In the genomic region with DNA sequence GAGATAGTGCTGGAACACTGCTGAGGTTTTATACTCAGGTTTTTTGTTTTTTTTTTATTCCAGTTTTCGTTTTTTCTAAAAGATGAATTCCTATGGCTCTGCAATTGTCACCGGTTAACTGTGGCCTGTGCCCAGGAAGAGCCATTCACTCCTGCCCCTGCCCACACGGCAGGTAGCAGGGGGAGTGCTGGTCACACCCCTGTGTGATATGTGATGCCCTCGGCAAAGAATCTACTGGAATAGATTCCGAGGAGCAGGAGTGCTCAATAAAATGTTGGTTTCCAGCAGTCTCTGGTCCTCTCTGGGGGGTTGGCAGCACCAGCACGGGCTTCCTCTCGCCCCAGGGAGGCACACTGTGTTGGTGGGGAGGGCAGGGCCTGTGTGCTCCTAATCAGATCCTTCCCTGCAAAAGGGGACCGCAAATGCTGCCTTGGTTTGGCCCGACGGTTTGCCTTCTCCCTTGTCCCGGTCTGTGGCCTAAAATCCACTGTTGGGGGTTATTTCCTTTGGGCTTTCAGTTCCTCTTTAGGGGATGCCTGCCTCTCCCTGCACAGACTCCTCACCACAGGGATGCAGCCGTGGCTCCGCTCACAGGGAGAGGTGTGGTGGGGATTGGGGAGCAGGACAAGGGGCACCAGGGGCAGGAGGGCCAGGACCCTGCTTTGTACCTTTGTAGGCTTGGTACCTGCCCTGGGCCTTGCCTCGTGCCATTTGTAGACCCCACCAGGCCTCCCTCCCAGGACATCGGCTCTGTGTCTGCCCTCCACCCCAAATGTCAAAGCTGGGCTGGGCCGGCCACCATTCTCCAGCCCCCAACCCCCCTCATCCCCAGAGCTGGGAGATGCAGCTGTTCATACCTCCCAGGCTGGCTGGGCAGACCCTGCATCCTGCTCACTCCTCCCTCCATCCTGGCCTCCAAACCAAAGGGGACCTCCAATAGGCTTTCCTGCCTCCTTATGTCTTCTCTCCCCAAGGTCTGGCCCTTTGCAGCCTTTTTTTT, we compare ENCODE assay signal across 13 cellular contexts. TPM values are rescaled to one million over a fixed set of nuclear protein-coding genes. Genes with fewer than 3 reads are reported as not detected.
DNase-seq lines count a peak whose midpoint lies in the region; ATAC-seq and TF ChIP-seq lines count a peak whose summit lies in the region.
"Had no signal": no experiment of that assay in that cellular context is flagged by ENCODE, and none has a peak within 500 bp of the region (broad histone marks: within the 10 kb centered on the region; RNA-seq: fewer than 3 reads in every experiment).

No MANE protein-coding gene starts in this region.

- H3K9me2 ChIP-seq in HCT116 (ENCODE audit: insufficient read depth) (no peaks in the 10 kb centered on the region), PC-9 (ENCODE audit: insufficient read depth) (no peaks in the 10 kb centered on the region)

- H3K27me3 Mint-ChIP-seq in neural progenitor cell (ENCODE audit: insufficient read depth, low read depth): peaks cover 7% of the 10 kb centered on the region
- H3K27me3 Mint-ChIP-seq: activated CD4-positive, alpha-beta memory T cell treated with anti-CD3 and anti-CD28 coated beads, Interleukin-2, amount 10 ng/mL, durations not matched to agents 7 days and 5 days had no signal

- CTCF ChIA-PET in HCT116 (lab: Charles Lee) (interaction anchor here (0.5 to 0.7 kb wide), 2 partner anchors 18 to 38 kb away, joined by 3 to 5 read pairs; no protein-coding TSS in a partner anchor), PC-9 (lab: Charles Lee) (interaction anchor here (0.6 to 0.7 kb wide), 2 partner anchors 19 to 216 kb away, joined by 8 to 9 read pairs; no protein-coding TSS in a partner anchor)

- TF ChIP-seq RAD21 in HCT116 (IDR thresholded peaks at IDR 0.05; ENCODE audit: low read depth): no peak

- no peak overlapping the region for H3K27ac Mint-ChIP-seq in neural progenitor cell
- H3K27ac Mint-ChIP-seq: activated CD4-positive, alpha-beta memory T cell treated with anti-CD3 and anti-CD28 coated beads, Interleukin-2, amount 10 ng/mL, durations not matched to agents 7 days and 5 days; activated T-helper 2 cell treated with anti-CD3 and anti-CD28 coated beads, Interferon-gamma antibody, Interleukin-2, Interleukin-4, amounts not matched to agents 10 μg/mL and 5 μg/mL and 100 μg/mL, durations not matched to agents 14 hours and 24 hours and 36 hours had no signal

- H3K4me3 Mint-ChIP-seq in neural progenitor cell: no peak overlapping the region
- H3K4me3 Mint-ChIP-seq: activated CD4-positive, alpha-beta memory T cell treated with anti-CD3 and anti-CD28 coated beads, Interleukin-2, amount 10 ng/mL, durations not matched to agents 7 days and 5 days; CD8-positive, alpha-beta memory T cell had no signal

- H3K9me3 ChIP-seq in HCT116 (ENCODE audit: control insufficient read depth in 1 of 2, insufficient read depth in 1 of 2, low read depth in 1 of 2, low read length in 2 of 2) (no peaks in the 10 kb centered on the region; a peak in 1 of 4 replicates), PC-9 (ENCODE audit: insufficient read depth, low read depth) (no peaks in the 10 kb centered on the region), neural progenitor cell (ENCODE audit: low read depth) (no peaks in the 10 kb centered on the region)
- H3K9me3 ChIP-seq: ascending aorta had no signal

- H3K4me3 ChIP-seq in HCT116 (replicated peaks in 1 of 2; ENCODE audit: low read depth in 1 of 2, low read length in 2 of 2) (no peak overlapping the region; a peak in 1 of 4 replicates), NB4 (ENCODE audit: low read depth, low read length) (no peak overlapping the region), PC-9 (no peak overlapping the region), neural progenitor cell (no peak overlapping the region)
- H3K4me3 ChIP-seq: ascending aorta had no signal

- peak overlapping the region; percentile 99 for H3K4me2 ChIP-seq in HCT116 (ENCODE audit: low read length)
- H3K4me2 ChIP-seq in PC-9: peak overlapping the region; percentile 73
- no peak overlapping the region for H3K4me2 ChIP-seq in neural progenitor cell

- TF ChIP-seq POLR2A in HCT116 (IDR thresholded peaks at IDR 0.05; ENCODE audit: borderline replicate concordance, extremely low read depth, insufficient read depth, insufficient read length): no peak
- TF ChIP-seq POLR2A in NB4 (IDR thresholded peaks at IDR 0.05; ENCODE audit: extremely low read depth, insufficient read length): no peak

- RAD21 ChIA-PET in HCT116 (lab: Charles Lee; ENCODE audit: low non-redundant PET in 1 of 2, low total read pairs in 2 of 2, uncharacterized antibody in 2 of 2, unreplicated experiment in 2 of 2): no interaction called here

- no peaks in the 10 kb centered on the region for H3K9me3 Mint-ChIP-seq in neural progenitor cell
- H3K9me3 Mint-ChIP-seq: activated CD4-positive, alpha-beta memory T cell treated with anti-CD3 and anti-CD28 coated beads, Interleukin-2, amount 10 ng/mL, durations not matched to agents 7 days and 5 days; activated T-helper 2 cell treated with anti-CD3 and anti-CD28 coated beads, Interferon-gamma antibody, Interleukin-2, Interleukin-4, amounts not matched to agents 10 μg/mL and 5 μg/mL and 100 μg/mL, durations not matched to agents 14 hours and 24 hours and 36 hours; CD8-positive, alpha-beta memory T cell had no signal

- DNase-seq in HCT116 (ENCODE audit: low read depth, low spot score) (no peak), NB4 (ENCODE audit: low read depth) (peak; percentile 95), PC-9 (peak in 1 of 2 experiments; percentile 27), neural progenitor cell (ENCODE audit: low spot score) (no peak), activated T-cell treated with anti-CD3 and anti-CD28 coated beads for 4 hours (no peak)
- no peak for DNase-seq in stimulated activated naive CD4-positive, alpha-beta T cell treated with Interleukin-2 at 50 U/mL for 16 hours (lab: John Stamatoyannopoulos, UW)
- no peak for DNase-seq in activated naive CD4-positive, alpha-beta T cell treated with Interleukin-2 at 50 U/mL for 16 hours
- DNase-seq: activated CD4-positive, alpha-beta memory T cell treated with anti-CD3 and anti-CD28 coated beads, Interleukin-2, amount 10 ng/mL, durations not matched to agents 7 days and 5 days; CD8-positive, alpha-beta memory T cell; HCEC 1CT; mammary epithelial cell had no signal

- peak overlapping the region; percentile 99 for H3K27ac ChIP-seq in HCT116 (ENCODE audit: low read depth, low read length)
- peak overlapping the region; percentile 92 for H3K27ac ChIP-seq in PC-9
- no peak overlapping the region for H3K27ac ChIP-seq in neural progenitor cell
- H3K27ac ChIP-seq: ascending aorta had no signal

- H3K9ac ChIP-seq in HCT116 (ENCODE audit: low read length) (peak overlapping the region; percentile 93), neural progenitor cell (peak overlapping the region; percentile 49)

- H4K20me1 ChIP-seq in HCT116 (ENCODE audit: insufficient read depth) (no peaks in the 10 kb centered on the region), PC-9 (ENCODE audit: insufficient read depth) (peaks cover 16% of the 10 kb centered on the region; the same call in 1 of the 2 replicates), neural progenitor cell (ENCODE audit: low read depth) (peaks cover 12% of the 10 kb centered on the region)

- intact Hi-C loops in HCT116 (cut with micrococcal nuclease): no loop called here
- intact Hi-C loops in PC-9 (cut with micrococcal nuclease; ENCODE audit: unreplicated experiment): loop anchor here (5.0 to 10.0 kb wide), 2 partner anchors 135 to 207 kb away; no protein-coding TSS in a partner anchor

- H3K4me1 Mint-ChIP-seq in neural progenitor cell: peaks cover 11% of the 10 kb centered on the region

- POLR2A ChIA-PET in HCT116 (lab: Charles Lee) (interaction anchor here (0.6 kb wide), 1 partner anchor 73 kb away, joined by 4 read pairs; no protein-coding TSS in a partner anchor), PC-9 (lab: Charles Lee; ENCODE audit: unreplicated experiment) (interaction anchor here (0.8 kb wide), 1 partner anchor 92 kb away, joined by 19 read pairs; no protein-coding TSS in a partner anchor)

- peaks cover 7% of the 10 kb centered on the region for H3K36me3 Mint-ChIP-seq in neural progenitor cell

- H3K36me3 ChIP-seq in HCT116 (ENCODE audit: control insufficient read depth in 1 of 2, insufficient read depth in 2 of 2, low read length in 2 of 2): peaks cover 15 to 24% of the 10 kb centered on the region in 2 experiments
- H3K36me3 ChIP-seq in PC-9 (ENCODE audit: low read depth): peaks cover 17% of the 10 kb centered on the region; the same call in 1 of the 2 replicates
- H3K36me3 ChIP-seq in neural progenitor cell: no peaks in the 10 kb centered on the region

- H2AFZ ChIP-seq in HCT116 (ENCODE audit: low read depth, low read length, poor library complexity, severe bottlenecking) (no peak overlapping the region), PC-9 (no peak overlapping the region), neural progenitor cell (replicated peaks) (no peak overlapping the region)

- ATAC-seq in HCT116: no peak

- H3F3A ChIP-seq in PC-9 (ENCODE audit: insufficient read depth, low read depth) (peaks cover 60% of the 10 kb centered on the region), neural progenitor cell (ENCODE audit: low read depth) (no peaks in the 10 kb centered on the region)

- BruUV-seq in HCT116 (replicated peaks; lab: Mats Ljungman, UMichigan): no TSS peak
- no TSS peak for BruUV-seq in PC-9 (replicated peaks; lab: Mats Ljungman, UMichigan)

- no peaks in the 10 kb centered on the region for H3K27me3 ChIP-seq in HCT116 (ENCODE audit: insufficient read depth, low read length)
- no peaks in the 10 kb centered on the region for H3K27me3 ChIP-seq in PC-9 (ENCODE audit: insufficient read depth, low read depth)
- no peaks in the 10 kb centered on the region for H3K27me3 ChIP-seq in neural progenitor cell
- H3K27me3 ChIP-seq: ascending aorta had no signal

- H3K4me1 ChIP-seq in HCT116 (ENCODE audit: control insufficient read depth in 1 of 2, insufficient read depth in 2 of 2, low read length in 2 of 2) (peaks cover 35 to 54% of the 10 kb centered on the region in 2 experiments), PC-9 (replicated peaks; ENCODE audit: insufficient read depth) (peaks cover 46% of the 10 kb centered on the region), neural progenitor cell (peaks cover 17% of the 10 kb centered on the region)

- H3K79me2 ChIP-seq in HCT116 (ENCODE audit: insufficient read depth, low read length) (peaks cover 43% of the 10 kb centered on the region), PC-9 (ENCODE audit: low read depth) (no peaks in the 10 kb centered on the region; the same call in 1 of the 2 replicates), neural progenitor cell (ENCODE audit: low read depth) (no peaks in the 10 kb centered on the region)

- TF ChIP-seq CTCF in HCT116 (IDR thresholded peaks at IDR 0.05 in 2 of 3, conservative IDR thresholded peaks at IDR 0.05 in 1 of 3; ENCODE audit: borderline replicate concordance in 1 of 3, insufficient read depth in 1 of 3, low read depth in 2 of 3, low read length in 2 of 3) (no peak), NB4 (IDR thresholded peaks at IDR 0.05; ENCODE audit: low read depth, low read length) (no peak), PC-9 (conservative IDR thresholded peaks at IDR 0.05) (no peak), neural progenitor cell (IDR thresholded peaks at IDR 0.05) (no peak)

RNA-seq across cellular contexts. Expression of a gene that starts 13.5 kb away (rescaled TPM):
- total RNA-seq in HCT116 (2021; ENCODE audit: unreplicated experiment): 34.8 TPM
- 19.0 and 20.8 TPM in 2 replicates for polyA plus RNA-seq in HCT116 (2012)
- 31.4 and 35.5 TPM in 2 replicates for total RNA-seq in PC-9 (2021)
- total RNA-seq in neural progenitor cell (ENCODE audit: low replicate concordance): 10.5 and 25.4 TPM in 2 replicates

RNA-seq across cellular contexts. Expression of a gene that starts 19.2 kb away (rescaled TPM):
- total RNA-seq in HCT116 (2021; ENCODE audit: unreplicated experiment): 31.0 TPM
- polyA plus RNA-seq in HCT116 (2012): 30.0 and 30.2 TPM in 2 replicates
- total RNA-seq in PC-9 (2021): 10.6 and 14.5 TPM in 2 replicates
- total RNA-seq in neural progenitor cell (ENCODE audit: low replicate concordance): 1.6 and 2.2 TPM in 2 replicates
- total RNA-seq: ascending aorta had no signal

RNA-seq across cellular contexts. Expression of a gene that starts 21.6 kb away (rescaled TPM):
- total RNA-seq in HCT116 (2021; ENCODE audit: unreplicated experiment) (192 TPM), PC-9 (2021) (243 and 308 TPM in 2 replicates), neural progenitor cell (ENCODE audit: low replicate concordance) (1.6 and 9.9 TPM in 2 replicates)
- polyA plus RNA-seq in HCT116 (2012): 201 and 205 TPM in 2 replicates

RNA-seq across cellular contexts. Expression of a gene that starts 40.5 kb away (rescaled TPM):
- total RNA-seq in HCT116 (2021; ENCODE audit: unreplicated experiment): 4.3 TPM
- 6.8 and 7.4 TPM in 2 replicates for polyA plus RNA-seq in HCT116 (2012)
- 7.8 and 11.2 TPM in 2 replicates for total RNA-seq in PC-9 (2021)
- 9.4 and 16.0 TPM in 2 replicates for total RNA-seq in neural progenitor cell (ENCODE audit: low replicate concordance)

RNA-seq across cellular contexts. Expression of a gene that starts 57.2 kb away (rescaled TPM):
- total RNA-seq in HCT116 (2021; ENCODE audit: unreplicated experiment): 100 TPM
- polyA plus RNA-seq in HCT116 (2012): 69.1 and 73.8 TPM in 2 replicates
- 97.0 and 113 TPM in 2 replicates for total RNA-seq in PC-9 (2021)
- total RNA-seq in neural progenitor cell (ENCODE audit: low replicate concordance): 27.8 and 73.2 TPM in 2 replicates

Comparison
In these comparisons a context has a peak if more than half of its experiments do, and no peak if none do; other contexts are left out.
1. RNA of a gene that starts 21.6 kb away (total RNA-seq): 243 to 308 TPM in PC-9 and 192 TPM in HCT116 (single experiment); 1.6 to 9.9 TPM in neural progenitor cell; every median in the first group is over 10 times any median in the second.